ENCODE assay signal across 8 cellular contexts in the genomic region with DNA sequence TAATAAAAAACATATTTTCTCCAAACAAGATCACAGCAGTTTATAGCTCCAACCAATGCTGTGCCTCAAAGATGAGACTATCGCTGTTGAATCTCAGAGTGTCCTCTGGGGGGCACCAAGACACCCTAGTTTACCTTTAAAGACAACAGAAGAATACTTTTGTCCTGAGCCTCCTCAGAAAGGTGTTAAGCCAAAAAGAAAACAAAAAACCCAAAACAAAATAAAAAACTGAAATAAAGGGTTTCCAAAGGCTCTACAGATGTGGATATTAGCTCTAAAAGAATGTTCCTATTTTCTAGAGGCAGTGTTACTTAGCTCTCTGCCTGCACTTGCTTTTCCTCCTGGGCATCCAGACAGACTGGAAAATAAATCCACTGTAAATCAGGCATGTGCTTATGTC.
A peak's percentile ranks its signal among the peaks of the same experiment; 100 is the strongest.
DNase-seq lines count a peak whose midpoint lies in the region; ATAC-seq lines count a peak whose summit lies in the region.

No MANE protein-coding gene starts in this region.

- intact Hi-C loops in activated CD4-positive, alpha-beta memory T cell treated with anti-CD3 and anti-CD28 coated beads for 36 hours (cut with micrococcal nuclease) = loop anchor here (1.0 to 5.0 kb wide), 4 partner anchors 76 to 270 kb away; no protein-coding TSS in a partner anchor

- no peak overlapping the region for H2BK5ac ChIP-seq in mesendoderm (ENCODE audit: low read length)

- H2BK120ac ChIP-seq in mesendoderm (ENCODE audit: low read depth, low read length) = no peak overlapping the region

- H3K36me3 ChIP-seq in effector memory CD4-positive, alpha-beta T cell (ENCODE audit: control insufficient read depth, insufficient read depth, low read length) = peaks cover 16% of the 10 kb centered on the region
- no peaks in the 10 kb centered on the region for H3K36me3 ChIP-seq in mesendoderm (ENCODE audit: control insufficient read depth, insufficient read depth, low read length)

- DNase-seq in DMS53 treated with DMSO at 0.1 percent for 48 hours (lab: John Stamatoyannopoulos, UW; ENCODE audit: unreplicated experiment) = peak; percentile 8
- DNase-seq in NCI-H460 (ENCODE audit: extremely low read depth, low read depth) = peak; percentile 69
- peak; percentile 63 for DNase-seq in activated CD4-positive, alpha-beta memory T cell treated with anti-CD3 and anti-CD28 coated beads for 36 hours
- DNase-seq in effector memory CD4-positive, alpha-beta T cell = peak; percentile 8 to 29 (median 22)
- peak; percentile 70 for DNase-seq in mesendoderm
- DNase-seq in stimulated activated CD8-positive, alpha-beta memory T cell treated with anti-CD3 and anti-CD28 coated beads, Interleukin-4, amount 100 ng/mL, for 4 hours (ENCODE audit: low read depth in 2 of 2, low spot score in 1 of 2) = peak; percentile 2 to 25
- no peak for DNase-seq in occipital lobe (lab: John Stamatoyannopoulos, UW)

- H3K27ac ChIP-seq in effector memory CD4-positive, alpha-beta T cell (ENCODE audit: insufficient read depth, low read length, poor library complexity, severe bottlenecking) = no peak overlapping the region
- H3K27ac ChIP-seq in mesendoderm (ENCODE audit: low read depth, low read length) = no peak overlapping the region

- H3K18ac ChIP-seq in mesendoderm (ENCODE audit: low read length) = no peak overlapping the region

- H3K27me3 Mint-ChIP-seq in activated CD4-positive, alpha-beta memory T cell treated with anti-CD3 and anti-CD28 coated beads for 36 hours = no peaks in the 10 kb centered on the region

- H3K79me2 ChIP-seq in mesendoderm (ENCODE audit: control insufficient read depth, insufficient read depth, low read length) = no peaks in the 10 kb centered on the region

- no peak overlapping the region for H3K4me2 ChIP-seq in mesendoderm (ENCODE audit: low read length)

- no peak overlapping the region for H2AK5ac ChIP-seq in mesendoderm (ENCODE audit: low read length)

- peak; percentile 46 for ATAC-seq in HG02884 (IDR thresholded peaks at IDR 0.05; ENCODE audit: unreplicated experiment)

- H3K4me3 Mint-ChIP-seq in activated CD4-positive, alpha-beta memory T cell treated with anti-CD3 and anti-CD28 coated beads for 36 hours = no peak overlapping the region

- no peak overlapping the region for H4K5ac ChIP-seq in mesendoderm (ENCODE audit: low read length)

- H3K9me3 ChIP-seq in effector memory CD4-positive, alpha-beta T cell (ENCODE audit: control insufficient read depth, low read length) = no peaks in the 10 kb centered on the region

- peaks cover 26% of the 10 kb centered on the region for H3K4me1 Mint-ChIP-seq in activated CD4-positive, alpha-beta memory T cell treated with anti-CD3 and anti-CD28 coated beads for 36 hours (ENCODE audit: low read depth)

- no peak overlapping the region for H3K23ac ChIP-seq in mesendoderm (ENCODE audit: low read length)

- H4K8ac ChIP-seq in mesendoderm (ENCODE audit: low read depth, low read length) = no peak overlapping the region

- H3K36me3 Mint-ChIP-seq in activated CD4-positive, alpha-beta memory T cell treated with anti-CD3 and anti-CD28 coated beads for 36 hours = peaks cover 21% of the 10 kb centered on the region

- H3K4me1 ChIP-seq in effector memory CD4-positive, alpha-beta T cell (ENCODE audit: control insufficient read depth, insufficient read depth, low read length, poor library complexity, severe bottlenecking) = no peaks in the 10 kb centered on the region
- H3K4me1 ChIP-seq in mesendoderm (ENCODE audit: control insufficient read depth, low read depth, low read length) = no peaks in the 10 kb centered on the region

- no peak overlapping the region for H3K27ac Mint-ChIP-seq in activated CD4-positive, alpha-beta memory T cell treated with anti-CD3 and anti-CD28 coated beads for 36 hours

- H3K56ac ChIP-seq in mesendoderm (ENCODE audit: low read length) = no peak overlapping the region

- H3K9ac ChIP-seq in mesendoderm (ENCODE audit: low read length) = no peak overlapping the region

- no peaks in the 10 kb centered on the region for H3K79me1 ChIP-seq in mesendoderm (ENCODE audit: low read length)

- WGBS in mesendoderm (ENCODE audit: extremely low coverage, insufficient coverage, low lambda C conversion rate) = no CpG with 5 or more reads among the region's 1 CpG

- CTCF ChIA-PET in activated CD4-positive, alpha-beta memory T cell treated with anti-CD3 and anti-CD28 coated beads for 36 hours (lab: Charles Lee) = interaction anchor here (0.6 to 5.2 kb wide), 55 partner anchors 10 to 390 kb away, joined by 3 to 255 read pairs (median 4); a partner anchor contains a TSS

- H2BK15ac ChIP-seq in mesendoderm (replicated peaks; ENCODE audit: low read depth) = no peak overlapping the region

- no peaks in the 10 kb centered on the region for H3K27me3 ChIP-seq in effector memory CD4-positive, alpha-beta T cell (replicated peaks; ENCODE audit: control insufficient read depth, insufficient read depth, low read length, poor library complexity, severe bottlenecking)
- H3K27me3 ChIP-seq in mesendoderm (ENCODE audit: insufficient read depth, low read length, poor library complexity) = no peaks in the 10 kb centered on the region

- no peak overlapping the region for H3K4ac ChIP-seq in mesendoderm (ENCODE audit: low read depth, low read length)

- no peaks in the 10 kb centered on the region for H3K9me3 Mint-ChIP-seq in activated CD4-positive, alpha-beta memory T cell treated with anti-CD3 and anti-CD28 coated beads for 36 hours

- H3K4me3 ChIP-seq in effector memory CD4-positive, alpha-beta T cell (ENCODE audit: insufficient read depth, low read depth, low read length, poor library complexity, severe bottlenecking) = no peak overlapping the region
- H3K4me3 ChIP-seq in mesendoderm (ENCODE audit: low read length) = no peak overlapping the region

- POLR2A ChIA-PET in activated CD4-positive, alpha-beta memory T cell treated with anti-CD3 and anti-CD28 coated beads for 36 hours (lab: Charles Lee) = interaction anchor here (0.9 to 1.3 kb wide), 2 partner anchors 211 to 212 kb away, joined by 4 read pairs; a partner anchor contains a TSS
